ENCODE assay signal across 22 cellular contexts in genomic region chr5:172197775-172198174, GRCh38. TPM values are rescaled to one million over a fixed set of nuclear protein-coding genes. Genes with fewer than 3 reads are reported as not detected.
"Had no signal": no experiment of that assay in that cellular context is flagged by ENCODE, and none has a peak within 500 bp of the region (broad histone marks: within the 10 kb centered on the region; RNA-seq: fewer than 3 reads in every experiment).

No MANE protein-coding gene starts in this region.

RNA-seq across cellular contexts. Expression of gene EFCAB9, which starts 3.8 kb away (rescaled TPM):
- total RNA-seq: activated B cell treated with CpG ODN at 0.5 μM for 24 hours; activated CD4-positive, alpha-beta memory T cell treated with anti-CD3 and anti-CD28 coated beads for 36 hours; activated CD4-positive, alpha-beta T cell treated with anti-CD3 and anti-CD28 coated beads, Interleukin-2, amount 10 ng/mL, durations not matched to agents 24 days and 14 days; activated CD8-positive, alpha-beta memory T cell treated with anti-CD3 and anti-CD28 coated beads for 36 hours; activated CD8-positive, alpha-beta T cell treated with anti-CD3 and anti-CD28 coated beads for 36 hours; activated naive CD4-positive, alpha-beta T cell treated with anti-CD3 and anti-CD28 coated beads for 36 hours; activated naive CD4-positive, alpha-beta T cell treated with anti-CD3 and anti-CD28 coated beads, Interleukin-2, amount 50 U/mL, for 72 hours; activated naive CD8-positive, alpha-beta T cell treated with anti-CD3 and anti-CD28 coated beads for 36 hours; activated T-cell treated with anti-CD3 and anti-CD28 coated beads, Interleukin-2, amount 50 U/mL, for 4 hours; activated T-cell treated with anti-CD3 and anti-CD28 coated beads, Interleukin-2, amount 50 U/mL, for 72 hours; activated T-helper 1 cell treated with anti-CD3 and anti-CD28 coated beads, Interleukin-12 subunit alpha, Interleukin-12 subunit beta, Interleukin-2, Interleukin-4 antibody, amounts not matched to agents 30 ng/mL and 10 ng/mL and 1 ng/mL, durations not matched to agents 14 hours and 24 hours and 36 hours; activated T-helper 17 cell treated with anti-CD3 and anti-CD28 coated beads, Interleukin-2, amount 50 U/mL, for 72 hours; adrenal gland; aorta; astrocyte; body of pancreas; breast epithelium; cardiac septum; cerebellum; T-helper 1 cell treated with Interleukin-12 subunit alpha and Interleukin-12 subunit beta and Interleukin-4 antibody, amounts not matched to agents 30 ng/mL and 1 ng/mL, for 36 hours; T-helper 17 cell; T-helper 2 cell treated with Interferon-gamma antibody and Interleukin-4, amounts not matched to agents 100 ng/mL and 5 ng/mL, for 36 hours had no signal
- polyA plus RNA-seq: adrenal gland, aorta had no signal
